30 cellular contexts compared by ENCODE assay signal in the genomic region with DNA sequence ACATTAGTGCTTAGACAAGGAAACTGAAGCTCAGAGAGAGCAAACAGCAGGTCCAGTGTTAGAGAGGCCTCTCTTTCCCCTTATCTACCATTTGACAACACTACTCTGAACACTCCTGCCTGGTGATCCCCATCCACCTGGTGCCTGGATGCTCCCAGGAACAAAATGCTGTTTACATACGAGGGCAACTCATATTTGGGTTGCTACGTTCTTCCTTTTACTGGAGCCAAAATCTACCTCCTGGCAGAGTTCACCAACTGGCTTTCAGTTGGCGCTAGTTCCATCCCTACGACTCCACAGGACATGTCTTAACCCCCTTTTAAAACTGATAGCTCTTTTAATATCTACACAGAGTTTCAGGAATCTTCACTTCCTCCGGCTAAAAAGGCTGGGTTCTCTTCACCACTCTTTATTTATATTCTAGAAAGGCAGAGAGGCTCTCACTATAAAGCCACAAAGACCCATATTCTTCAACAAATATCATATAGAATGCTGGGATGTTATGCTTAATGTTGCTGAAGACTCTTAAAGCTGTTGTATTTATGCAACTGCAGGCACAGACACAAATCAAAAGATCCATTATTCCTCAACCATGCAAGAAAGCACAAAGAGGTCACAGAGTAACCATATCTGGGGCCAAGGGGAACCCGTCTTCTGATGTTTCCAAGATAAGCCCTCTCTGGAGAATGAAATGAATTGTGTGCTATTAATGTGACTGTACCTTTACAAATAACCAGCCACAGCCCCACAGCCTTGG. TPM values are rescaled to one million over a fixed set of nuclear protein-coding genes. Genes with fewer than 3 reads are reported as not detected.
DNase-seq lines count a peak whose midpoint lies in the region; ATAC-seq, FAIRE-seq and TF ChIP-seq lines count a peak whose summit lies in the region.
"Had no signal": no experiment of that assay in that cellular context is flagged by ENCODE, and none has a peak within 500 bp of the region (broad histone marks: within the 10 kb centered on the region; RNA-seq: fewer than 3 reads in every experiment).

No MANE protein-coding gene starts in this region.

- SMC1A ChIA-PET in GM12878 (lab: Charles Lee; ENCODE audit: uncharacterized antibody, unreplicated experiment), result interaction anchor here (0.7 to 1.6 kb wide), 3 partner anchors 9 to 179 kb away, joined by 3 to 5 read pairs (median 4); no protein-coding TSS in a partner anchor

- H3K4me2 ChIP-seq in GM12878 (ENCODE audit: control insufficient read depth, insufficient read depth), result no peak overlapping the region
- H3K4me2 ChIP-seq: KMS-11 had no signal

- DNase-seq in NCI-H2029 treated with DMSO at 0.1 percent for 48 hours (lab: John Stamatoyannopoulos, UW) (peak; percentile 1), NCI-H2029 (lab: John Stamatoyannopoulos, UW) (no peak), Calu3 (no peak), GM12878 (ENCODE audit: low read depth, low spot score) (no peak), naive B cell (no peak), activated gamma-delta T cell (lab: John Stamatoyannopoulos, UW) (no peak), NCI-H82 (lab: John Stamatoyannopoulos, UW) (no peak)
- DNase-seq: ACHN; CD4-positive, CD25-positive, alpha-beta regulatory T cell; COR-L47; GOT3; HFFc6; NCI-H1092 treated with DMSO at 0.1 percent for 48 hours; NCI-H1436; NCI-H187; NCI-H2107; NCI-H446; NCI-H524 treated with DMSO at 0.1 percent for 48 hours; NCI-H774; SHP77 treated with DMSO at 0.1 percent for 48 hours had no signal

- RAD21 ChIA-PET in GM12878 (lab: Charles Lee; ENCODE audit: unreplicated experiment), result no interaction called here

- FAIRE-seq in GM12878 (lab: Jason Lieb, UNC), result no peak
- FAIRE-seq: G401.6 had no signal

- H4K20me1 ChIP-seq in GM12878 (ENCODE audit: control insufficient read depth, insufficient read depth), result no peaks in the 10 kb centered on the region

- intact Hi-C loops in Calu3 (cut with micrococcal nuclease; ENCODE audit: unreplicated experiment), result no loop called here
- intact Hi-C loops in GM12878 (cut with micrococcal nuclease; ENCODE audit: unreplicated experiment), result no loop called here

- no peaks in the 10 kb centered on the region for H3K79me2 ChIP-seq in GM12878 (ENCODE audit: control insufficient read depth, insufficient read depth, low read length)

- peaks cover 14 to 39% of the 10 kb centered on the region in 2 experiments for H3K36me3 ChIP-seq in GM12878 (ENCODE audit: control insufficient read depth in 2 of 2, insufficient read depth in 2 of 2, low read length in 1 of 2)
- H3K36me3 ChIP-seq: HAP-1 had no signal

- no peak for TF ChIP-seq EP300 in GM12878 (IDR thresholded peaks at IDR 0.05; ENCODE audit: borderline replicate concordance in 1 of 2, control insufficient read depth in 1 of 2, low read depth in 2 of 2, low read length in 2 of 2)

- H3K4me1 Mint-ChIP-seq in Calu3 (ENCODE audit: low read depth, unreplicated experiment), result no peaks in the 10 kb centered on the region
- H3K4me1 Mint-ChIP-seq in naive B cell, result no peaks in the 10 kb centered on the region
- H3K4me1 Mint-ChIP-seq: CD4-positive, CD25-positive, alpha-beta regulatory T cell; IgD-negative memory B cell had no signal

- in situ Hi-C loops in GM12878 (cut with MboI), result loop anchor here (5.0 kb wide), 1 partner anchor 344 kb away; no protein-coding TSS in a partner anchor

- H2AFZ ChIP-seq in GM12878 (ENCODE audit: control insufficient read depth, low read depth, low read length), result no peak overlapping the region

- no peak for TF ChIP-seq POLR2A in GM12878 (IDR thresholded peaks at IDR 0.05; ENCODE audit: low read depth, low read length)

- H3K9me3 Mint-ChIP-seq in Calu3 (ENCODE audit: low read depth, unreplicated experiment), result no peaks in the 10 kb centered on the region
- no peaks in the 10 kb centered on the region for H3K9me3 Mint-ChIP-seq in naive B cell
- H3K9me3 Mint-ChIP-seq: CD4-positive, CD25-positive, alpha-beta regulatory T cell; HFFc6; IgD-negative memory B cell had no signal

- no peaks in the 10 kb centered on the region for H3K4me1 ChIP-seq in GM12878 (ENCODE audit: control insufficient read depth, insufficient read depth, low read length)

- CTCF ChIA-PET in Calu3 (lab: Charles Lee) (no interaction called here), GM12878 (lab: Yijun Ruan, JAX) (interaction anchor here (0.6 to 1.7 kb wide), 3 partner anchors 9 to 47 kb away, joined by 3 to 5 read pairs (median 5); no protein-coding TSS in a partner anchor)

- no peak for ATAC-seq in GM12878
- ATAC-seq in naive B cell (ENCODE audit: low read depth in 2 of 2), result no peak
- ATAC-seq in HG03439 (IDR thresholded peaks at IDR 0.05; ENCODE audit: unreplicated experiment), result no peak
- ATAC-seq: Panc1 had no signal

- no peak overlapping the region for H3K4me3 Mint-ChIP-seq in Calu3 (ENCODE audit: low read depth, unreplicated experiment)
- no peak overlapping the region for H3K4me3 Mint-ChIP-seq in naive B cell
- H3K4me3 Mint-ChIP-seq: CD4-positive, CD25-positive, alpha-beta regulatory T cell; HFFc6; IgD-negative memory B cell had no signal

- no peak overlapping the region for H3K4me3 ChIP-seq in GM12878
- H3K4me3 ChIP-seq: HAP-1, SK-N-MC had no signal

- WGBS in GM12878 (ENCODE audit: insufficient coverage, insufficient replicate concordance, low lambda C conversion rate, missing lambda C conversion rate), result 97% methylated on average over 6 of the region's 6 CpGs

- no peaks in the 10 kb centered on the region for H3K27me3 ChIP-seq in GM12878 (replicated peaks in 1 of 2; ENCODE audit: control insufficient read depth in 2 of 2, insufficient read depth in 2 of 2, low read length in 1 of 2)

- no peak overlapping the region for H3K9ac ChIP-seq in GM12878 (ENCODE audit: control insufficient read depth, insufficient read depth, low read length)
- H3K9ac ChIP-seq: KMS-11 had no signal

- TF ChIP-seq RAD21 in GM12878 (IDR thresholded peaks at IDR 0.05; ENCODE audit: insufficient read depth, low read depth, low read length), result no peak

- H3K27me3 Mint-ChIP-seq in Calu3 (ENCODE audit: unreplicated experiment) (no peaks in the 10 kb centered on the region), naive B cell (no peaks in the 10 kb centered on the region)
- H3K27me3 Mint-ChIP-seq: CD4-positive, CD25-positive, alpha-beta regulatory T cell; IgD-negative memory B cell had no signal

- no peak overlapping the region for H3K27ac Mint-ChIP-seq in Calu3 (ENCODE audit: unreplicated experiment)
- peak overlapping the region in 4 of 6 donors; percentile 8 to 89 (median 11) for H3K27ac Mint-ChIP-seq in naive B cell
- H3K27ac Mint-ChIP-seq: HFFc6 had no signal

- POLR2A ChIA-PET in GM12878 (lab: Charles Lee), result no interaction called here

- H3K36me3 Mint-ChIP-seq in Calu3 (ENCODE audit: insufficient read depth, unreplicated experiment) (peaks cover 86% of the 10 kb centered on the region), naive B cell (peaks cover 23 to 30% of the 10 kb centered on the region in 2 donors)
- H3K36me3 Mint-ChIP-seq: CD4-positive, CD25-positive, alpha-beta regulatory T cell had no signal

- H3K9me3 ChIP-seq in GM12878 (replicated peaks; ENCODE audit: control insufficient read depth, insufficient read depth, low read length), result no peaks in the 10 kb centered on the region
- H3K9me3 ChIP-seq: HAP-1 had no signal

- TF ChIP-seq CTCF in Calu3 (IDR thresholded peaks at IDR 0.05; ENCODE audit: unreplicated experiment) (no peak), GM12878 (IDR thresholded peaks at IDR 0.05 in 2 of 3, conservative IDR thresholded peaks at IDR 0.05 in 1 of 3; ENCODE audit: control insufficient read depth in 2 of 3, extremely low read depth in 1 of 3, insufficient read depth in 1 of 3, low read depth in 3 of 3, low read length in 3 of 3) (no peak)

- TSS peak; percentile 4 for BruUV-seq in Calu3 (replicated peaks; lab: Mats Ljungman, UMichigan)
- TSS peak; percentile 24 for BruUV-seq in GM12878 (replicated peaks; lab: Mats Ljungman, UMichigan)

- no peak overlapping the region for H3K27ac ChIP-seq in GM12878 (ENCODE audit: control insufficient read depth, insufficient read depth)
- H3K27ac ChIP-seq: 22Rv1, KMS-11, RWPE1, SK-N-MC had no signal

RNA-seq across cellular contexts. Expression of gene CCNB2, which starts 47.9 kb away (rescaled TPM):
- total RNA-seq in Calu3 (2022) (72.5 and 86.4 TPM in 2 replicates), GM12878 (2014; rRNA removed) (80.9 and 87.1 TPM in 2 replicates), GM12878 (2014; rRNA removed; fragmentation: Illumina TruSeq; extraction: Trizol) (94.8 and 99.8 TPM in 2 replicates), GM12878 (2021) (74.1 and 76.6 TPM in 2 replicates)
- total RNA-seq in GM12878 (2013; cell fraction: nucleolus; rRNA removed), result 44.1 and 48.5 TPM in 2 replicates
- 55.9 TPM for polyA plus RNA-seq in GM12878 (2011; ENCODE audit: low read depth)
- polyA plus RNA-seq in GM12878 (2011; rRNA removed) (97.7 and 133 TPM in 2 replicates), GM12878 (2014; fragmentation: Illumina TruSeq; extraction: Trizol) (102 and 107 TPM in 2 replicates), GM12878 (2014; fragmentation: Nextera tagmentation; extraction: Ambion mirVana) (100 to 1,000 TPM; 205 to 211 TPM), GM12878 (2014; rRNA removed) (75.1 and 89.1 TPM in 2 replicates), GM12878 (2016; fragmentation: Nextera tagmentation; extraction: Ambion mirVana) (100 to 1,000 TPM; 171 to 178 TPM), naive B cell (ENCODE audit: low read depth in 6 of 6) (under 1 TPM in 4 of 6 donors, not detected in 2; 0.13 to 0.60 (median 0.30) TPM)
- 72.7 and 101 TPM in 2 replicates for polyA plus RNA-seq in GM12878 (2011; cell fraction: cytosol; rRNA removed)
- 63.2 and 67.5 TPM in 2 replicates for polyA plus RNA-seq in GM12878 (2011; cell fraction: nucleus; rRNA removed)
- 48.4 and 65.5 TPM in 2 replicates for polyA plus RNA-seq in GM12878 (2012)
- 61.9 and 70.4 TPM in 2 replicates for polyA minus RNA-seq in GM12878 (2011; rRNA and poly(A)+ RNA removed)
- polyA minus RNA-seq in GM12878 (2011; cell fraction: cytosol; rRNA and poly(A)+ RNA removed), result 37.6 and 38.6 TPM in 2 replicates
- polyA minus RNA-seq in GM12878 (2011; cell fraction: nucleus; rRNA and poly(A)+ RNA removed), result 33.5 and 52.9 TPM in 2 replicates

RNA-seq across cellular contexts. Expression of gene LDHAL6B, which starts 53.8 kb away (rescaled TPM):
- total RNA-seq in Calu3 (2022) (not detected in 2 replicates), GM12878 (2014; rRNA removed) (not detected in 2 replicates), GM12878 (2014; rRNA removed; fragmentation: Illumina TruSeq; extraction: Trizol) (not detected in 2 replicates), GM12878 (2021) (not detected in 2 replicates)
- not detected in 2 replicates for total RNA-seq in GM12878 (2013; cell fraction: nucleolus; rRNA removed)
- 0.20 TPM for polyA plus RNA-seq in GM12878 (2011; ENCODE audit: low read depth)
- polyA plus RNA-seq in GM12878 (2011; rRNA removed) (not detected in 2 replicates), GM12878 (2014; fragmentation: Illumina TruSeq; extraction: Trizol) (not detected in 2 replicates), GM12878 (2014; fragmentation: Nextera tagmentation; extraction: Ambion mirVana) (not detected), GM12878 (2014; rRNA removed) (not detected in 2 replicates), GM12878 (2016; fragmentation: Nextera tagmentation; extraction: Ambion mirVana) (under 1 TPM; 0.33 to 0.66 TPM), naive B cell (ENCODE audit: low read depth in 6 of 6) (under 1 TPM in 5 of 6 donors, not detected in 1; 0.14 to 0.54 (median 0.33) TPM)
- polyA plus RNA-seq in GM12878 (2011; cell fraction: cytosol; rRNA removed), result not detected in 2 replicates
- not detected in 2 replicates for polyA plus RNA-seq in GM12878 (2011; cell fraction: nucleus; rRNA removed)
- 0.63 and 0.64 TPM in 2 replicates for polyA plus RNA-seq in GM12878 (2012)
- polyA minus RNA-seq in GM12878 (2011; rRNA and poly(A)+ RNA removed), result not detected in 2 replicates
- polyA minus RNA-seq in GM12878 (2011; cell fraction: cytosol; rRNA and poly(A)+ RNA removed), result not detected in 2 replicates
- not detected in 2 replicates for polyA minus RNA-seq in GM12878 (2011; cell fraction: nucleus; rRNA and poly(A)+ RNA removed)
- total RNA-seq: CD4-positive, CD25-positive, alpha-beta regulatory T cell; HFFc6 had no signal
- polyA plus RNA-seq: BJ; CD4-positive, CD25-positive, alpha-beta regulatory T cell; IgD-negative memory B cell had no signal
